Comparison of ENCODE assay signal across 10 cellular contexts in genomic region chr1:158150512-158150911, GRCh38. TPM values are rescaled to one million over a fixed set of nuclear protein-coding genes. Genes with fewer than 3 reads are reported as not detected.
A peak's percentile ranks its signal among the peaks of the same experiment; 100 is the strongest.
DNase-seq lines count a peak whose midpoint lies in the region; ATAC-seq and TF ChIP-seq lines count a peak whose summit lies in the region.
"Had no signal": no experiment of that assay in that cellular context is flagged by ENCODE, and none has a peak within 500 bp of the region (broad histone marks: within the 10 kb centered on the region; RNA-seq: fewer than 3 reads in every experiment).

No MANE protein-coding gene starts in this region.

- DNase-seq in G401 (ENCODE audit: low spot score) = peak; percentile 0
- DNase-seq in NOMO-1 treated with dmso at 0.1 percent for 144 hours (lab: John Stamatoyannopoulos, UW; ENCODE audit: unreplicated experiment) = peak; percentile 91
- peak; percentile 83 for DNase-seq in pons (ENCODE audit: low spot score)
- no peak for DNase-seq in foreskin melanocyte
- DNase-seq in activated effector memory CD4-positive, alpha-beta T cell treated with Interleukin-2 at 50 U/mL for 16 hours = no peak
- no peak for DNase-seq in tibial nerve (ENCODE audit: low spot score in 2 of 2)
- DNase-seq: GF-D8, T1000 had no signal

- ATAC-seq in GM18909 (IDR thresholded peaks at IDR 0.05; ENCODE audit: poor library complexity, unreplicated experiment) = no peak

- H3K36me3 ChIP-seq in tibial nerve = no peaks in the 10 kb centered on the region

- H3K9me3 Mint-ChIP-seq in dendritic cell treated with granulocyte-macrophage colony-stimulating factor and Interleukin-4, amounts not matched to agents 40 ng/mL and 50 ng/mL, for 4 days = peaks cover 17% of the 10 kb centered on the region

- H3K27me3 ChIP-seq in tibial nerve = no peaks in the 10 kb centered on the region

- peaks cover 91% of the 10 kb centered on the region for H3K4me1 Mint-ChIP-seq in dendritic cell treated with granulocyte-macrophage colony-stimulating factor and Interleukin-4, amounts not matched to agents 40 ng/mL and 50 ng/mL, for 4 days (ENCODE audit: low read depth)

- no peaks in the 10 kb centered on the region for H3K27me3 Mint-ChIP-seq in dendritic cell treated with granulocyte-macrophage colony-stimulating factor and Interleukin-4, amounts not matched to agents 40 ng/mL and 50 ng/mL, for 4 days

- intact Hi-C loops in dendritic cell treated with granulocyte-macrophage colony-stimulating factor and Interleukin-4, amounts not matched to agents 40 ng/mL and 50 ng/mL, for 4 days (cut with micrococcal nuclease) = loop anchor here (5.0 kb wide), 1 partner anchor 37 kb away; no protein-coding TSS in a partner anchor

- H3K27ac Mint-ChIP-seq in dendritic cell treated with granulocyte-macrophage colony-stimulating factor and Interleukin-4, amounts not matched to agents 40 ng/mL and 50 ng/mL, for 4 days = peak overlapping the region; percentile 80

- TF ChIP-seq CTCF in tibial nerve (IDR thresholded peaks at IDR 0.05) = no peak

- TF ChIP-seq EP300 in tibial nerve (IDR thresholded peaks at IDR 0.05) = no peak

- peaks cover 6% of the 10 kb centered on the region for H3K36me3 Mint-ChIP-seq in dendritic cell treated with granulocyte-macrophage colony-stimulating factor and Interleukin-4, amounts not matched to agents 40 ng/mL and 50 ng/mL, for 4 days (ENCODE audit: low read depth)

- peaks cover 0 to 28% (median 14%) of the 10 kb centered on the region in 4 donors for H3K4me1 ChIP-seq in tibial nerve

- H3K9me3 ChIP-seq in tibial nerve = no peaks in the 10 kb centered on the region

- H3K4me3 Mint-ChIP-seq in dendritic cell treated with granulocyte-macrophage colony-stimulating factor and Interleukin-4, amounts not matched to agents 40 ng/mL and 50 ng/mL, for 4 days = peak overlapping the region; percentile 75

- H3K27ac ChIP-seq in tibial nerve = peak overlapping the region in 1 of 4 donors; percentile 84

- no peak overlapping the region for H3K4me3 ChIP-seq in tibial nerve

- in situ Hi-C loops in G401 (cut with HindIII; ENCODE audit: low sequenced_read_pairs) = no loop called here

- TF ChIP-seq POLR2A in tibial nerve (IDR thresholded peaks at IDR 0.05) = no peak

- WGBS in tibial nerve, 2 donors = 79 to 85% methylated on average over 1 of the region's 1 CpG

RNA-seq across cellular contexts. Expression of gene CD1D, which starts 30.2 kb away (rescaled TPM):
- not detected in 2 replicates for total RNA-seq in G401 (2014; rRNA removed; shearing (Covaris generic))
- total RNA-seq in tibial nerve = 1 to 10 TPM in 3 of 4 donors, under 1 TPM in 1; 0.63 to 4.2 (median 2.2) TPM

Comparison
In these comparisons a context has a peak if more than half of its experiments do, and no peak if none do; other contexts are left out.
1. DNase-seq: peak in G401 (single experiment), NOMO-1 treated with dmso at 0.1 percent for 144 hours (single experiment) and pons (single experiment); none in foreskin melanocyte (single experiment), activated effector memory CD4-positive, alpha-beta T cell treated with Interleukin-2 at 50 U/mL for 16 hours (single experiment) and tibial nerve (0 of 2).